ENCODE assay signal across 19 cellular contexts in the genomic region with DNA sequence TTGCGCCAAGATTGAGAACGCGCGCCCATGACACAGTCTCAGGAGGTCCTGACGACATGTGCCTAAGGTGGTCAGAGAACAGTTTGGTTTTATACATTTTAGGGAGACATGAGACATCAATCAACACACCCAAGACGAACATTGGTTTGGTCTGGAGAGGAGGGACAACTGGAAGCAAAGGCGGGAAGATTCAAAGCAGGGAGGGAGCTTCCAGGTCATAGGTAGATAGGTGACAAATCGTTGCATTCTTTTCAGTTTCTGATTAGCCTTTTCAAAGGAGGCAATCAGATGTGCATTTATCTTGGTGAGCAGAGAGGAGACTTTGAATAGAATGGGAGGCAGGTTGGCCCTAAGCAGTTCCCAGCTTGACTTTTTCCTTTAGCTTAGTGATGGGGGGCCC.
DNase-seq lines count a peak whose midpoint lies in the region; ATAC-seq, FAIRE-seq and TF ChIP-seq lines count a peak whose summit lies in the region.
"Had no signal": no experiment of that assay in that cellular context is flagged by ENCODE, and none has a peak within 500 bp of the region (broad histone marks: within the 10 kb centered on the region; RNA-seq: fewer than 3 reads in every experiment).

No MANE protein-coding gene starts in this region.

- H3K27me3 ChIP-seq in H9 (ENCODE audit: insufficient read depth, low read length) (no peaks in the 10 kb centered on the region), adipocyte (replicated peaks; ENCODE audit: control insufficient read depth, insufficient read depth, low read length) (no peaks in the 10 kb centered on the region), iPS-20b (ENCODE audit: insufficient read depth, low read length) (no peaks in the 10 kb centered on the region)
- H3K27me3 ChIP-seq: ascending aorta had no signal

- no peak overlapping the region for H3T11ph ChIP-seq in H9 (ENCODE audit: low read length)

- H3K9ac ChIP-seq in H9 (ENCODE audit: extremely low read depth, insufficient read length, low read length) (no peak overlapping the region), adipocyte (ENCODE audit: low read length) (no peak overlapping the region), iPS-20b (ENCODE audit: low read depth, low read length) (peak overlapping the region; percentile 72)

- H3K4me3 ChIP-seq in adipocyte (ENCODE audit: low read length) (peak overlapping the region; percentile 35), iPS-20b (ENCODE audit: low read length) (peak overlapping the region; percentile 53; the same call in 1 of the 2 replicates)
- H3K4me3 ChIP-seq: ascending aorta had no signal

- peak overlapping the region; percentile 75 for H3K18ac ChIP-seq in H9 (ENCODE audit: insufficient read length, low read depth, low read length)

- peak overlapping the region; percentile 49 for H3K4me2 ChIP-seq in H9 (ENCODE audit: insufficient read depth, insufficient read length, low read length)

- H3K9me3 ChIP-seq in H9 (ENCODE audit: control insufficient read depth, low read depth, low read length) (no peaks in the 10 kb centered on the region), adipocyte (ENCODE audit: control insufficient read depth, low read length) (no peaks in the 10 kb centered on the region), iPS-20b (ENCODE audit: insufficient read depth, low read depth, low read length) (no peaks in the 10 kb centered on the region)
- H3K9me3 ChIP-seq: ascending aorta had no signal

- DNase-seq in H9 = peak; percentile 58
- DNase-seq in adipocyte (ENCODE audit: low read depth) = no peak
- DNase-seq in progenitor cell of endocrine pancreas (ENCODE audit: low spot score, unreplicated experiment) = no peak
- no peak for DNase-seq in HTR-8/SVneo (ENCODE audit: insufficient read length, low spot score)
- no peak for DNase-seq in H54 (ENCODE audit: insufficient read length, low spot score)
- DNase-seq in Right ventricle myocardium inferior (ENCODE audit: missing footprints) = no peak
- DNase-seq: activated gamma-delta T cell; cortex of kidney; DMS 273 treated with DMSO at 0.1 percent for 48 hours; erythroblast; kidney glomerular epithelial cell; NCI-H1436 treated with DMSO at 0.1 percent for 48 hours; NCI-H226; occipital lobe; stimulated activated CD4-positive, alpha-beta T cell treated with anti-CD3 and anti-CD28 coated beads, Interleukin-2, amount 100 ng/mL, for 48 hours had no signal

- H3K4me1 Mint-ChIP-seq in H9 (peaks cover 34 to 36% of the 10 kb centered on the region in 2 experiments), progenitor cell of endocrine pancreas (ENCODE audit: low read depth) (peaks cover 19% of the 10 kb centered on the region)

- H3K27ac Mint-ChIP-seq in H9 (peak overlapping the region; percentile 91 to 97 (median 93)), progenitor cell of endocrine pancreas (peak overlapping the region; percentile 77)
- H3K27ac Mint-ChIP-seq: T-helper 2 cell treated with Interferon-gamma antibody and Interleukin-4, amounts not matched to agents 5 μg/mL and 100 μg/mL, for 36 hours had no signal

- no peaks in the 10 kb centered on the region for H3K79me2 ChIP-seq in H9 (ENCODE audit: insufficient read depth, low read length)

- no peak overlapping the region for H2BK20ac ChIP-seq in H9 (ENCODE audit: low read depth, low read length, poor library complexity, severe bottlenecking)

- H4K8ac ChIP-seq in H9 (replicated peaks; ENCODE audit: insufficient read length, low read depth, low read length) = no peak overlapping the region

- no peak for TF ChIP-seq POLR2A in H54 (IDR thresholded peaks at IDR 0.05; ENCODE audit: low read depth, low read length)

- H3K4me1 ChIP-seq in H9 (ENCODE audit: insufficient read depth, low read length) (no peaks in the 10 kb centered on the region; the same call in 1 of the 2 replicates), adipocyte (ENCODE audit: control insufficient read depth, insufficient read depth, low read length) (no peaks in the 10 kb centered on the region), iPS-20b (ENCODE audit: insufficient read depth, low read length) (peaks cover 34% of the 10 kb centered on the region)

- H3K36me3 Mint-ChIP-seq in H9 (ENCODE audit: insufficient read depth in 1 of 3, low read depth in 3 of 3) (peaks cover 2 to 8% (median 3%) of the 10 kb centered on the region in 3 experiments; a peak in 5 of 7 replicates), progenitor cell of endocrine pancreas (ENCODE audit: insufficient read depth) (no peaks in the 10 kb centered on the region)

- H3K9me3 Mint-ChIP-seq in H9 (no peaks in the 10 kb centered on the region; a peak in 1 of 5 replicates), progenitor cell of endocrine pancreas (ENCODE audit: low read depth) (no peaks in the 10 kb centered on the region)
- H3K9me3 Mint-ChIP-seq: T-helper 2 cell treated with Interferon-gamma antibody and Interleukin-4, amounts not matched to agents 5 μg/mL and 100 μg/mL, for 36 hours had no signal

- no peak overlapping the region for H2BK12ac ChIP-seq in H9 (ENCODE audit: insufficient read length, low read depth, low read length)

- no peak overlapping the region for H2BK15ac ChIP-seq in H9 (ENCODE audit: low read depth, low read length)

- no peak overlapping the region for H2AK5ac ChIP-seq in H9 (ENCODE audit: insufficient read length, low read length)

- no peaks in the 10 kb centered on the region for H4K20me1 ChIP-seq in H9 (ENCODE audit: control insufficient read depth, insufficient read depth, insufficient read length)

- H3K14ac ChIP-seq in H9 (ENCODE audit: insufficient read depth, low read length) = no peak overlapping the region

- H3K79me1 ChIP-seq in H9 (ENCODE audit: insufficient read depth, low read depth, low read length, poor library complexity, severe bottlenecking) = no peaks in the 10 kb centered on the region

- no peak overlapping the region for H2BK5ac ChIP-seq in H9 (ENCODE audit: insufficient read length, low read length)

- no peaks in the 10 kb centered on the region for H3K27me3 Mint-ChIP-seq in H9 (ENCODE audit: low read depth)
- H3K27me3 Mint-ChIP-seq in progenitor cell of endocrine pancreas = no peaks in the 10 kb centered on the region

- H3K23ac ChIP-seq in H9 (ENCODE audit: insufficient read length, low read depth, low read length) = no peak overlapping the region

- no peak overlapping the region for H2BK120ac ChIP-seq in H9 (ENCODE audit: low read depth, low read length, poor library complexity, severe bottlenecking)

- no peaks in the 10 kb centered on the region for H3K36me3 ChIP-seq in adipocyte (ENCODE audit: control insufficient read depth, insufficient read depth, low read length, severe bottlenecking)
- no peaks in the 10 kb centered on the region for H3K36me3 ChIP-seq in iPS-20b (ENCODE audit: insufficient read depth, low read depth, low read length)
- H3K36me3 ChIP-seq: ascending aorta had no signal

- H4K5ac ChIP-seq in H9 (ENCODE audit: insufficient read length, low read depth, low read length) = no peak overlapping the region

- no peak overlapping the region for H3K4ac ChIP-seq in H9 (ENCODE audit: low read depth, low read length)

- intact Hi-C loops in Right ventricle myocardium inferior (cut with DNase I) = no loop called here

- FAIRE-seq in HTR-8/SVneo (lab: Jason Lieb, UNC) = no peak
- no peak for FAIRE-seq in H54 (lab: Jason Lieb, UNC)

- TF ChIP-seq CTCF in H9 (conservative IDR thresholded peaks at IDR 0.05) (no peak), progenitor cell of endocrine pancreas (IDR thresholded peaks at IDR 0.05; ENCODE audit: unreplicated experiment) (no peak)

- ATAC-seq in Right ventricle myocardium inferior = no peak
- no peak for ATAC-seq in HG03175 (IDR thresholded peaks at IDR 0.05; ENCODE audit: unreplicated experiment)

- H3K4me3 Mint-ChIP-seq in H9 = peak overlapping the region; percentile 33 to 39; a peak in 4 of 5 replicates
- H3K4me3 Mint-ChIP-seq in progenitor cell of endocrine pancreas (ENCODE audit: low read depth) = peak overlapping the region; percentile 69
- H3K4me3 Mint-ChIP-seq: T-helper 2 cell treated with Interferon-gamma antibody and Interleukin-4, amounts not matched to agents 5 μg/mL and 100 μg/mL, for 36 hours had no signal

- no peak overlapping the region for H2AFZ ChIP-seq in H9 (ENCODE audit: low read length)

- WGBS in H9 (ENCODE audit: extremely low coverage, insufficient read length, low lambda C conversion rate) = no CpG with 5 or more reads among the region's 8 CpGs

- no peak overlapping the region for H3K56ac ChIP-seq in H9 (ENCODE audit: insufficient read length, low read depth, low read length)

- H3K27ac ChIP-seq in H9 (ENCODE audit: insufficient read length, low read depth, low read length) (peak overlapping the region; percentile 61), iPS-20b (ENCODE audit: low read length) (peak overlapping the region; percentile 79)
- H3K27ac ChIP-seq: ascending aorta had no signal

- no peak overlapping the region for H4K91ac ChIP-seq in H9 (ENCODE audit: insufficient read length, low read depth, low read length)

- H3K23me2 ChIP-seq in H9 (ENCODE audit: insufficient read length, low read depth, low read length, poor library complexity, severe bottlenecking) = no peaks in the 10 kb centered on the region
